In the genomic region with DNA sequence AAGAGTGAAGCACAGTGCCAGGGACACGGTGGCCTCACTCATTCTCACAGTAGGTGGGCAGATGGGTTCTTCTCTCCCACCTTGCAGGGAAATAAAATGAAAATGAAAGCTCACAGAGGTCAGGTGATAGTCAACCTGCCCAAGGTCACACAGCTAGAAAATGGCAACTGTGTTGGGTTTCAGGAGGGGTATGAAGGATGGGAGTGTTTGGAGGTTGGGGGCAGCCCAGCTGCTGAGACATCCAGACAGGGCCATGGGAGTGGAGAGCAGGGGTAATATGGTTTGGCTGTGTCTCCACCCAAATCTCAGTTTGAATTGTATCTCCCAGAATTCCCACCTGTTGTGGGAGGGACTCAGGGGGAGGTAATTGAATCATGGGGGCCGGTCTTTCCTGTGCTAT, we compare ENCODE assay signal across 30 cellular contexts.
"Had no signal": no experiment of that assay in that cellular context is flagged by ENCODE, and none has a peak within 500 bp of the region (broad histone marks: within the 10 kb centered on the region; RNA-seq: fewer than 3 reads in every experiment).

No MANE protein-coding gene starts in this region.

- H3K4me1 ChIP-seq: neural progenitor cell, parathyroid adenoma, psoas muscle, sigmoid colon, suprapubic skin, testis, transverse colon, upper lobe of right lung, uterus had no signal

- H3K27me3 Mint-ChIP-seq: progenitor cell of endocrine pancreas; stimulated activated naive CD8-positive, alpha-beta T cell treated with anti-CD3 and anti-CD28 coated beads, Interleukin-15, amount 100 ng/mL, for 72 hours; type B pancreatic cell had no signal

- FAIRE-seq: small intestine had no signal

- H3K4me3 Mint-ChIP-seq: naive thymus-derived CD4-positive, alpha-beta T cell; natural killer cell; nephron; neural progenitor cell; stimulated activated effector memory CD8-positive, alpha-beta T cell treated with anti-CD3 and anti-CD28 coated beads, Interleukin-12 subunit alpha, Interleukin-12 subunit beta, amount 100 ng/mL, for 72 hours; stimulated activated naive CD8-positive, alpha-beta T cell treated with anti-CD3 and anti-CD28 coated beads, Interleukin-15, amount 100 ng/mL, for 72 hours; type B pancreatic cell had no signal

- H3K4me1 Mint-ChIP-seq: naive thymus-derived CD4-positive, alpha-beta T cell; natural killer cell; stimulated activated effector memory CD8-positive, alpha-beta T cell treated with anti-CD3 and anti-CD28 coated beads, Interleukin-12 subunit alpha, Interleukin-12 subunit beta, amount 100 ng/mL, for 72 hours; stimulated activated naive CD8-positive, alpha-beta T cell treated with anti-CD3 and anti-CD28 coated beads, Interleukin-15, amount 100 ng/mL, for 72 hours had no signal

- H3K27ac Mint-ChIP-seq: naive thymus-derived CD4-positive, alpha-beta T cell; natural killer cell; nephron; neural progenitor cell; progenitor cell of endocrine pancreas; stimulated activated effector memory CD8-positive, alpha-beta T cell treated with anti-CD3 and anti-CD28 coated beads, Interleukin-12 subunit alpha, Interleukin-12 subunit beta, amount 100 ng/mL, for 72 hours; stimulated activated naive CD8-positive, alpha-beta T cell treated with anti-CD3 and anti-CD28 coated beads, Interleukin-15, amount 100 ng/mL, for 72 hours; type B pancreatic cell had no signal

- H3K9me3 ChIP-seq: ovary, psoas muscle, right lobe of liver, sigmoid colon, suprapubic skin, testis, tibial artery, transverse colon, upper lobe of right lung, uterus had no signal

- DNase-seq: naive thymus-derived CD4-positive, alpha-beta T cell; natural killer cell; occipital lobe; ovary; posterior cingulate gyrus; psoas muscle; right cardiac atrium; right lobe of liver; sigmoid colon; small intestine; stimulated activated CD4-positive, alpha-beta T cell treated with anti-CD3 and anti-CD28 coated beads, Interleukin-15, amount 100 ng/mL, for 24 hours; stimulated activated CD4-positive, alpha-beta T cell treated with anti-CD3 and anti-CD28 coated beads, Interleukin-2, amount 100 ng/mL, for 24 hours; stimulated activated CD4-positive, alpha-beta T cell treated with anti-CD3 and anti-CD28 coated beads, Interleukin-2, amount 100 ng/mL, for 48 hours; stimulated activated CD4-positive, alpha-beta T cell treated with anti-CD3 and anti-CD28 coated beads, Interleukin-4, amount 100 ng/mL, for 24 hours; stimulated activated naive CD4-positive, alpha-beta T cell; stimulated activated naive CD8-positive, alpha-beta T cell treated with anti-CD3 and anti-CD28 coated beads, Interleukin-15, amount 100 ng/mL, for 72 hours; stimulated activated naive CD8-positive, alpha-beta T cell treated with anti-CD3 and anti-CD28 coated beads, Interleukin-15, Interleukin-2, amounts not matched to agents 100 U/mL and 50 U/mL, for 24 hours; substantia nigra; testis; tibial artery; transverse colon; upper lobe of right lung; uterus had no signal

- H3K27me3 ChIP-seq: neural progenitor cell, ovary, right lobe of liver, sigmoid colon, suprapubic skin, testis, tibial artery, transverse colon, upper lobe of right lung, uterus had no signal

- H3K36me3 ChIP-seq: neural progenitor cell, ovary, right lobe of liver, sigmoid colon, suprapubic skin, tibial artery, transverse colon, upper lobe of right lung, uterus had no signal

- H3K36me3 Mint-ChIP-seq: natural killer cell; stimulated activated effector memory CD8-positive, alpha-beta T cell treated with anti-CD3 and anti-CD28 coated beads, Interleukin-12 subunit alpha, Interleukin-12 subunit beta, amount 100 ng/mL, for 72 hours had no signal

- H2AFZ ChIP-seq: neural progenitor cell, parathyroid adenoma had no signal

- H3K27ac ChIP-seq: neural progenitor cell, ovary, parathyroid adenoma, psoas muscle, right lobe of liver, sigmoid colon, suprapubic skin, testis, tibial artery, transverse colon, upper lobe of right lung, uterus had no signal

- H3K9ac ChIP-seq: neural progenitor cell, parathyroid adenoma had no signal

- H3K79me2 ChIP-seq: parathyroid adenoma had no signal

- H3K9me3 Mint-ChIP-seq: type B pancreatic cell had no signal

- H3K4me2 ChIP-seq: neural progenitor cell had no signal

- ATAC-seq: naive thymus-derived CD4-positive, alpha-beta T cell; natural killer cell; psoas muscle; right cardiac atrium; right lobe of liver; stimulated activated effector memory CD8-positive, alpha-beta T cell treated with anti-CD3 and anti-CD28 coated beads, Interleukin-12 subunit alpha, Interleukin-12 subunit beta, amount 100 ng/mL, for 72 hours; stimulated activated naive CD8-positive, alpha-beta T cell treated with anti-CD3 and anti-CD28 coated beads, Interleukin-15, amount 100 ng/mL, for 72 hours; stimulated activated naive CD8-positive, alpha-beta T cell treated with anti-CD3 and anti-CD28 coated beads, Interleukin-15, Interleukin-2, amounts not matched to agents 100 U/mL and 50 U/mL, for 24 hours; upper lobe of right lung had no signal

- H3K4me3 ChIP-seq: neural progenitor cell, ovary, psoas muscle, right lobe of liver, sigmoid colon, suprapubic skin, testis, tibial artery, transverse colon, upper lobe of right lung, uterus had no signal
